Comparison of ENCODE assay signal across 8 cellular contexts in the genomic region with DNA sequence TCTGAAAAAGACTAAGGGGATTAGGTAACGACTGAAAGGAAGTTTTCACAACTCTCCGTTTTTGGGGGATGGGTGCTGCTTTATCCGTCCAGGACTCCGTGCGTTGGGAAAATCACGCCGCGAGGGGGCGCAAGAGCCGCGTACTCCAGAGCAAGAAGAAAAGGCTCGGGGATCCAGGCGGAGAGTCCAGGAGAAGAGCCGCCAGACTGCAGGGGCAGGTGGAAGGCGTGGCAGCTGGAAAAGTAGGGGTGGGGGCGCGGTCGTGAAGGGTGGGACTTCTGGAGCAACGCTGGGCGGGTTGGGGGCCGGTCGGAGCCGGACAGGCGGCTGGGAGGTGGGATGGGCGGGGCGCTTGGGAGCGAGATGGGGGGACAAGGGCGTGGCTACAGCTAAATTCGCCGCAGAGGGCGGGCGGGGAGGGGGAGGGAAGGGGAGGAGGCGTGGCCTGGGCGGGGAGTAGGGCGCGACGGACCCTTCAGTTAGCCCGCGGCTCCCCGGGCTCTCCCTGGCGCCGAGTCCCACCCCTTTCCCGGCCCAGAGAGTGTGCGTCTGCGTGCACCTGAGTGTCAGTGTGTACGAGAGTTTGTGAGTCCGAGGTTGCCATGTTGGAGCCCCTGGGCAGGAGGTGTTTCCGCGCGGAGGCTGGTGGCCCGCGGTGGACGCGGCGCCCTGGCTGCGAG. TPM values are rescaled to one million over a fixed set of nuclear protein-coding genes. Genes with fewer than 3 reads are reported as not detected.
A peak's percentile ranks its signal among the peaks of the same experiment; 100 is the strongest.
DNase-seq lines count a peak whose midpoint lies in the region; ATAC-seq and TF ChIP-seq lines count a peak whose summit lies in the region.

No MANE protein-coding gene starts in this region.

- in situ Hi-C loops in IMR-90 (cut with MboI; ENCODE audit: low sequenced_read_pairs), result no loop called here

- peak overlapping the region; percentile 82 for H3K56ac ChIP-seq in IMR-90 (ENCODE audit: extremely low read depth, insufficient read depth, low read length)

- H4K20me1 ChIP-seq in IMR-90 (ENCODE audit: insufficient read depth, low read length), result peaks cover 35% of the 10 kb centered on the region

- 0 out of 2 replicates have a peak, but pooled peaks have one; percentile 32 for TF ChIP-seq POLR2A in IMR-90 (IDR thresholded peaks at IDR 0.05; ENCODE audit: low read depth, low read length)

- peak overlapping the region; percentile 18; the same call in 1 of the 2 replicates for H3K18ac ChIP-seq in IMR-90 (ENCODE audit: low read depth, low read length)

- WGBS in IMR-90 (ENCODE audit: extremely low coverage in 2 of 2, insufficient read length in 1 of 2), 2 experiments, result 1% methylated on average over 19 of the region's 56 CpGs; no CpG with 5 or more reads in 1 of the 2 experiments
- 1% methylated on average over 39 to 56 of the region's 56 CpGs for WGBS in esophagus, 2 donors

- dilution Hi-C loops in IMR-90 (cut with HindIII; ENCODE audit: low sequenced_read_pairs, unreplicated experiment), result no loop called here

- H2BK15ac ChIP-seq in IMR-90 (ENCODE audit: low read depth, low read length), result peak overlapping the region; percentile 83; the same call in 1 of the 3 replicates

- H3K4ac ChIP-seq in IMR-90 (ENCODE audit: low read depth, low read length), result peak overlapping the region; percentile 80

- H3K79me1 ChIP-seq in IMR-90 (ENCODE audit: low read depth in 1 of 2, low read length in 2 of 2), result peaks cover 0 to 24% of the 10 kb centered on the region in 2 experiments; a peak in 2 of 4 replicates

- peak overlapping the region; percentile 9 for H2BK20ac ChIP-seq in IMR-90 (ENCODE audit: low read depth, low read length)

- ATAC-seq in GM21423 (IDR thresholded peaks at IDR 0.05; ENCODE audit: unreplicated experiment) (peak; percentile 61), IMR-90 (ENCODE audit: low read depth) (peak; percentile 60)

- intact Hi-C loops in IMR-90 (cut with micrococcal nuclease), result loop anchor here (1.0 to 10.0 kb wide), 6 partner anchors 28 to 353 kb away; partner anchors contain the start of genes FAM168A and RELT

- peak overlapping the region; percentile 92 for H4K91ac ChIP-seq in IMR-90 (ENCODE audit: insufficient read depth, low read depth, low read length)

- H2AFZ ChIP-seq in IMR-90 (replicated peaks; ENCODE audit: low read length, poor library complexity), result peak overlapping the region; percentile 87

- H3K27ac ChIP-seq in IMR-90 (ENCODE audit: insufficient read depth, low read length) (peak overlapping the region; percentile 93), esophagus (ENCODE audit: low read depth in 2 of 2, low read length in 1 of 2) (peak overlapping the region; percentile 93 to 96), muscle layer of colon (ENCODE audit: low read depth, low read length) (peak overlapping the region; percentile 92)

- peak overlapping the region; percentile 10; the same call in 1 of the 2 replicates for H2AK5ac ChIP-seq in IMR-90 (ENCODE audit: low read depth, low read length)

- H3K9ac ChIP-seq in IMR-90 (ENCODE audit: low read depth, low read length) (peak overlapping the region; percentile 87), muscle layer of colon (ENCODE audit: low read length) (peak overlapping the region; percentile 27)

- CTCF ChIA-PET in IMR-90 (lab: Yijun Ruan, JAX), result interaction anchor here (0.5 to 3.4 kb wide), 21 partner anchors 9 to 1492 kb away, joined by 3 to 25 read pairs (median 4); no protein-coding TSS in a partner anchor

- peak overlapping the region; percentile 92 to 93; a peak in 3 of 4 replicates for H4K8ac ChIP-seq in IMR-90 (ENCODE audit: low read depth in 2 of 2, low read length in 2 of 2)

- peak overlapping the region; percentile 78; the same call in 1 of the 2 replicates for H3K14ac ChIP-seq in IMR-90 (replicated peaks; ENCODE audit: low read depth, low read length)

- BruUV-seq in IMR-90 (replicated peaks; lab: Mats Ljungman, UMichigan), result no TSS peak

- H3K4me1 ChIP-seq in IMR-90 (ENCODE audit: control insufficient read depth, insufficient read depth, low read length), result peaks cover 23% of the 10 kb centered on the region
- peaks cover 3 to 5% of the 10 kb centered on the region in 2 donors for H3K4me1 ChIP-seq in esophagus (ENCODE audit: control insufficient read depth in 2 of 2, insufficient read depth in 2 of 2, low read length in 1 of 2)
- H3K4me1 ChIP-seq in muscle layer of colon (ENCODE audit: insufficient read depth, low read length), result peaks cover 38% of the 10 kb centered on the region

- H3K9me3 ChIP-seq in IMR-90 (ENCODE audit: control insufficient read depth, insufficient read depth, low read length) (no peaks in the 10 kb centered on the region), esophagus (ENCODE audit: control insufficient read depth in 2 of 2, insufficient read depth in 1 of 2, low read depth in 1 of 2, low read length in 1 of 2) (no peaks in the 10 kb centered on the region), muscle layer of colon (ENCODE audit: low read length) (no peaks in the 10 kb centered on the region)

- peak; percentile 97 for TF ChIP-seq RAD21 in IMR-90 (IDR thresholded peaks at IDR 0.05; ENCODE audit: low read length)

- H4K5ac ChIP-seq in IMR-90 (ENCODE audit: low read depth, low read length), result peak overlapping the region; percentile 84

- H3K9me1 ChIP-seq in IMR-90 (ENCODE audit: insufficient read depth, low read length), result no peaks in the 10 kb centered on the region

- H3K27me3 ChIP-seq in IMR-90 (ENCODE audit: control insufficient read depth, insufficient read depth, low read length) (no peaks in the 10 kb centered on the region), esophagus (ENCODE audit: control insufficient read depth in 1 of 2, insufficient read depth in 2 of 2, low read length in 2 of 2) (no peaks in the 10 kb centered on the region), muscle layer of colon (ENCODE audit: control insufficient read depth in 1 of 2, insufficient read depth in 2 of 2, low read length in 2 of 2) (no peaks in the 10 kb centered on the region)

- H2BK120ac ChIP-seq in IMR-90 (ENCODE audit: low read depth, low read length), result peak overlapping the region; percentile 78; the same call in 1 of the 2 replicates

- H3K4me3 ChIP-seq in IMR-90 (ENCODE audit: insufficient read depth, low read depth, low read length) (peak overlapping the region; percentile 63), esophagus (ENCODE audit: low read depth in 1 of 2, low read length in 2 of 2) (peak overlapping the region; percentile 63 to 65), muscle layer of colon (ENCODE audit: low read depth in 1 of 2, low read length in 2 of 2) (peak overlapping the region; percentile 79 to 88)

- H3K36me3 ChIP-seq in IMR-90 (ENCODE audit: control insufficient read depth, insufficient read depth, low read length), result peaks cover 15% of the 10 kb centered on the region; the same call in 1 of the 2 replicates
- no peaks in the 10 kb centered on the region for H3K36me3 ChIP-seq in esophagus (ENCODE audit: control insufficient read depth in 2 of 2, insufficient read depth in 2 of 2, low read length in 1 of 2)
- H3K36me3 ChIP-seq in muscle layer of colon (ENCODE audit: insufficient read depth, low read length), result no peaks in the 10 kb centered on the region

- peak overlapping the region; percentile 97 for H2BK5ac ChIP-seq in IMR-90 (ENCODE audit: low read depth, low read length, poor library complexity, severe bottlenecking)

- H2AK9ac ChIP-seq in IMR-90 (replicated peaks; ENCODE audit: low read depth, low read length, poor library complexity), result peak overlapping the region; percentile 73

- TF ChIP-seq CTCF in IMR-90 (conservative IDR thresholded peaks at IDR 0.05; ENCODE audit: low read depth, low read length), result peak; percentile 98

- peak overlapping the region; percentile 94 for H3K4me2 ChIP-seq in IMR-90 (ENCODE audit: low read depth, low read length)

- POLR2A ChIA-PET in IMR-90 (lab: Charles Lee; ENCODE audit: unreplicated experiment), result interaction anchor here (0.6 to 1.4 kb wide), 3 partner anchors 28 to 429 kb away, joined by 3 to 9 read pairs (median 5); no protein-coding TSS in a partner anchor

- DNase-seq in COR-L47 (lab: John Stamatoyannopoulos, UW), result peak; percentile 97
- DNase-seq in IMR-90, result peak; percentile 98
- peak; percentile 100 for DNase-seq in OCI-M1 (lab: John Stamatoyannopoulos, UW)
- peak; percentile 89 for DNase-seq in activated T-cell treated with anti-CD3 and anti-CD28 coated beads, Interleukin-2, amount 50 U/mL, for 1 hour
- DNase-seq in stimulated activated CD8-positive, alpha-beta memory T cell treated with anti-CD3 and anti-CD28 coated beads, Interleukin-7, amount 100 ng/mL, for 1 hour (ENCODE audit: low read depth in 2 of 2), result peak; percentile 70 to 91

- peak overlapping the region; percentile 73; the same call in 1 of the 2 replicates for H3K23ac ChIP-seq in IMR-90 (ENCODE audit: low read depth, low read length)

TF ChIP-seq in IMR-90, 13 proteins besides CTCF, POLR2A, EP300 and RAD21 (continues in another document):
- TF ChIP-seq BHLHE40 (IDR thresholded peaks at IDR 0.05; ENCODE audit: low read depth, low read length) (no peak), SMC3 (IDR thresholded peaks at IDR 0.05; ENCODE audit: low read depth, low read length) (peak; percentile 96), NFE2L2 (IDR thresholded peaks at IDR 0.05; ENCODE audit: low read depth, low read length) (no peak), MAFK (IDR thresholded peaks at IDR 0.05; ENCODE audit: low read depth, low read length) (no peak), MAZ (IDR thresholded peaks at IDR 0.05; ENCODE audit: borderline replicate concordance, low read depth, low read length) (peak; percentile 90)
- TF ChIP-seq, protein P1, sequence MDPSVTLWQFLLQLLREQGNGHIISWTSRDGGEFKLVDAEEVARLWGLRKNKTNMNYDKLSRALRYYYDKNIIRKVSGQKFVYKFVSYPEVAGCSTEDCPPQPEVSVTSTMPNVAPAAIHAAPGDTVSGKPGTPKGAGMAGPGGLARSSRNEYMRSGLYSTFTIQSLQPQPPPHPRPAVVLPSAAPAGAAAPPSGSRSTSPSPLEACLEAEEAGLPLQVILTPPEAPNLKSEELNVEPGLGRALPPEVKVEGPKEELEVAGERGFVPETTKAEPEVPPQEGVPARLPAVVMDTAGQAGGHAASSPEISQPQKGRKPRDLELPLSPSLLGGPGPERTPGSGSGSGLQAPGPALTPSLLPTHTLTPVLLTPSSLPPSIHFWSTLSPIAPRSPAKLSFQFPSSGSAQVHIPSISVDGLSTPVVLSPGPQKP (IDR thresholded peaks at IDR 0.05; ENCODE audit: borderline replicate concordance, low read depth, low read length), result no peak

RNA-seq across cellular contexts. Expression of gene ARHGEF17, which starts 0.6 kb away (rescaled TPM):
- total RNA-seq in IMR-90 (2012; rRNA removed), result 19.4 and 21.7 TPM in 2 replicates
- polyA plus RNA-seq in IMR-90 (2012; rRNA removed), result 97.7 and 128 TPM in 2 replicates
- polyA plus RNA-seq in IMR-90 (2012; cell fraction: cytosol; rRNA removed), result 30.1 and 51.0 TPM in 2 replicates
- 388 and 880 TPM in 2 replicates for polyA plus RNA-seq in IMR-90 (2012; cell fraction: nucleus; rRNA removed; ENCODE audit: low replicate concordance)
- polyA plus RNA-seq in esophagus, result 10 to 100 TPM in 1 of 2 donors, 1 to 10 TPM in 1; 8.2 to 11.8 TPM

RNA-seq across cellular contexts. Expression of gene P2RY6, which starts 35.3 kb away (rescaled TPM):
- total RNA-seq in IMR-90 (2012; rRNA removed), result under 0.01 TPM in 1 of 2 replicates, not detected in the other
- polyA plus RNA-seq in IMR-90 (2012; rRNA removed) (0.37 and 0.44 TPM in 2 replicates), esophagus (1 to 10 TPM in 1 of 2 donors, under 1 TPM in 1; 0.71 to 1.7 TPM)
- polyA plus RNA-seq in IMR-90 (2012; cell fraction: cytosol; rRNA removed), result 0.67 TPM in 1 of 2 replicates, not detected in the other
- 0.45 and 1.5 TPM in 2 replicates for polyA plus RNA-seq in IMR-90 (2012; cell fraction: nucleus; rRNA removed; ENCODE audit: low replicate concordance)

Comparison
In these comparisons a context has a peak if more than half of its experiments do, and no peak if none do; other contexts are left out.
1. Peak in every context shown above with its lines: DNase-seq, ATAC-seq, H3K4me3 ChIP-seq and H3K27ac ChIP-seq.